Comparison of ENCODE assay signal across 1 cellular context in the genomic region with DNA sequence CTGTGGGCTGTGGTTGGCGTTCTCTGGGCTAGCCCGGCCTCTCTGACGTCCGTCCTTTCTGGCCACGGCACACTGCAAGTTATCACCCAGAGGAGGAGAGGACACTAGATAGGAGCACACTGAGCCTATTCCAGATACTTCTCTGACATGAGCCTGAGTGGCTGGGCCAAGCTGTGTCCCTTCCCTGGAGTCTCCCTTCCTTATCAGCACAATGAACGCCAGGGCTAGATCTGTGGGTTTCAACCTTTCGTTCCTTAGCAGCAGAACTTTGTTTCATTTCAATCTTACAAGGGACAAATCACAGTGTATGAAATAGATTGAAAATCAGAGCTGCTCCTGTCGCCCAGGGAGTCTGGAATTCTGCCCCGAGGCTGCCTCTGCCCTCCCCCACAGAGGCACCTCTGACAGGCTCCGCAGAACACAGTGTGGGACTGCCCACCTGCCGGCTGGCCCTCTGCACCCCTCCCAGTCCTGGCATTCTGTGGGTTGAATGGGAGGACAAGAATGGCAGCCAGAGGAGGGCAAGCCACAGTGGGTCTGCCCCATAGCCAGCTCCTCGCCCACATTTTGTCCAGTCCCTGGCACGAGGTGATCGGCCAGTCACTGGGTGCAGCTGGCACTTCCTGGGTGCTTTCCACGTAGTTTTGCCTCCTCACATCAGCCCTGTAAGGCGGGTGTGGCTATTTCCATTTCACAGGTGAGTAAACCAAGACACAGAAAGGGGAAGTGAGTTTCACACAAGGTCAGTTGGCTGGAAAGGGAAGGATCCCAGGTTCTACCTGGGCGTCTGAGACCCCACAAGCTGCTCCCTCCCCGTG.
A peak's percentile ranks its signal among the peaks of the same experiment; 100 is the strongest.
TF ChIP-seq lines count a peak whose summit lies in the region.

No MANE protein-coding gene starts in this region.

TF ChIP-seq in GM12878, 131 proteins besides CTCF, POLR2A, EP300 and RAD21 (continued from another document and continues in another):
- TF ChIP-seq, protein P1, sequence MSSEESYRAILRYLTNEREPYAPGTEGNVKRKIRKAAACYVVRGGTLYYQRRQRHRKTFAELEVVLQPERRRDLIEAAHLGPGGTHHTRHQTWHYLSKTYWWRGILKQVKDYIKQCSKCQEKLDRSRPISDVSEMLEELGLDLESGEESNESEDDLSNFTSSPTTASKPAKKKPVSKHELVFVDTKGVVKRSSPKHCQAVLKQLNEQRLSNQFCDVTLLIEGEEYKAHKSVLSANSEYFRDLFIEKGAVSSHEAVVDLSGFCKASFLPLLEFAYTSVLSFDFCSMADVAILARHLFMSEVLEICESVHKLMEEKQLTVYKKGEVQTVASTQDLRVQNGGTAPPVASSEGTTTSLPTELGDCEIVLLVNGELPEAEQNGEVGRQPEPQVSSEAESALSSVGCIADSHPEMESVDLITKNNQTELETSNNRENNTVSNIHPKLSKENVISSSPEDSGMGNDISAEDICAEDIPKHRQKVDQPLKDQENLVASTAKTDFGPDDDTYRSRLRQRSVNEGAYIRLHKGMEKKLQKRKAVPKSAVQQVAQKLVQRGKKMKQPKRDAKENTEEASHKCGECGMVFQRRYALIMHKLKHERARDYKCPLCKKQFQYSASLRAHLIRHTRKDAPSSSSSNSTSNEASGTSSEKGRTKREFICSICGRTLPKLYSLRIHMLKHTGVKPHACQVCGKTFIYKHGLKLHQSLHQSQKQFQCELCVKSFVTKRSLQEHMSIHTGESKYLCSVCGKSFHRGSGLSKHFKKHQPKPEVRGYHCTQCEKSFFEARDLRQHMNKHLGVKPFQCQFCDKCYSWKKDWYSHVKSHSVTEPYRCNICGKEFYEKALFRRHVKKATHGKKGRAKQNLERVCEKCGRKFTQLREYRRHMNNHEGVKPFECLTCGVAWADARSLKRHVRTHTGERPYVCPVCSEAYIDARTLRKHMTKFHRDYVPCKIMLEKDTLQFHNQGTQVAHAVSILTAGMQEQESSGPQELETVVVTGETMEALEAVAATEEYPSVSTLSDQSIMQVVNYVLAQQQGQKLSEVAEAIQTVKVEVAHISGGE (CRISPR knock-in tag; IDR thresholded peaks at IDR 0.05), result no peak
- TF ChIP-seq SREBF2 (IDR thresholded peaks at IDR 0.05; ENCODE audit: low read length) (no peak), BCL11A (IDR thresholded peaks at IDR 0.05; ENCODE audit: low read depth, low read length) (no peak), JUND (IDR thresholded peaks at IDR 0.05; ENCODE audit: low read depth, low read length) (no peak), MEF2B (IDR thresholded peaks at IDR 0.05; ENCODE audit: partially characterized antibody, poor library complexity, severe bottlenecking) (no peak), DPF2 (IDR thresholded peaks at IDR 0.05) (no peak), CREM (IDR thresholded peaks at IDR 0.05; ENCODE audit: low read depth) (peak; percentile 51), IRF4 (IDR thresholded peaks at IDR 0.05; ENCODE audit: low read depth, low read length) (0 out of 2 replicates have a peak, but pooled peaks have one; percentile 42), CHD2 (IDR thresholded peaks at IDR 0.05; ENCODE audit: borderline replicate concordance, low read depth, low read length) (0 out of 2 replicates have a peak, but pooled peaks have one; percentile 3), MYB (IDR thresholded peaks at IDR 0.05; ENCODE audit: borderline replicate concordance, low read depth, low read length) (no peak), ZNF24 (IDR thresholded peaks at IDR 0.05) (no peak), CBX5 (IDR thresholded peaks at IDR 0.05; ENCODE audit: low read depth) (no peak), STAT1 (conservative IDR thresholded peaks at IDR 0.05) (no peak), TCF12 (IDR thresholded peaks at IDR 0.05; ENCODE audit: low read depth, low read length) (peak; percentile 37; the same call in 1 of the 2 replicates), EGR1 (IDR thresholded peaks at IDR 0.05; ENCODE audit: borderline replicate concordance in 1 of 2, low read depth in 2 of 2, low read length in 2 of 2) (no peak), RELA (IDR thresholded peaks at IDR 0.05; ENCODE audit: borderline replicate concordance, partially characterized antibody) (peak; percentile 38), ETV6 (conservative IDR thresholded peaks at IDR 0.05 in 1 of 2, IDR thresholded peaks at IDR 0.05 in 1 of 2; ENCODE audit: borderline replicate concordance in 1 of 2, low read depth in 1 of 2) (peak in 1 of 2 experiments; percentile 35; a peak in 1 of 4 replicates), NR2F1 (conservative IDR thresholded peaks at IDR 0.05) (0 out of 2 replicates have a peak, but pooled peaks have one; percentile 28), PAX5 (IDR thresholded peaks at IDR 0.05; ENCODE audit: borderline replicate concordance, low read depth, low read length) (peak; percentile 43), YBX1 (IDR thresholded peaks at IDR 0.05) (no peak), EZH2 (IDR thresholded peaks at IDR 0.05; ENCODE audit: borderline replicate concordance, control insufficient read depth, low read depth, low read length) (no peak), JUNB (IDR thresholded peaks at IDR 0.05) (no peak), CBX3 (IDR thresholded peaks at IDR 0.05; ENCODE audit: borderline replicate concordance, low read depth) (no peak), SIN3A (IDR thresholded peaks at IDR 0.05; ENCODE audit: low read depth, low read length) (no peak), ZNF384 (IDR thresholded peaks at IDR 0.05; ENCODE audit: borderline replicate concordance, low read depth, low read length) (no peak), TCF3 (IDR thresholded peaks at IDR 0.05; ENCODE audit: borderline replicate concordance, insufficient read depth, low read depth, low read length) (peak; percentile 78), RAD51 (IDR thresholded peaks at IDR 0.05) (no peak), CHD4 (IDR thresholded peaks at IDR 0.05) (no peak)
- TF ChIP-seq, protein P2, sequence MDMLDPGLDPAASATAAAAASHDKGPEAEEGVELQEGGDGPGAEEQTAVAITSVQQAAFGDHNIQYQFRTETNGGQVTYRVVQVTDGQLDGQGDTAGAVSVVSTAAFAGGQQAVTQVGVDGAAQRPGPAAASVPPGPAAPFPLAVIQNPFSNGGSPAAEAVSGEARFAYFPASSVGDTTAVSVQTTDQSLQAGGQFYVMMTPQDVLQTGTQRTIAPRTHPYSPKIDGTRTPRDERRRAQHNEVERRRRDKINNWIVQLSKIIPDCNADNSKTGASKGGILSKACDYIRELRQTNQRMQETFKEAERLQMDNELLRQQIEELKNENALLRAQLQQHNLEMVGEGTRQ (IDR thresholded peaks at IDR 0.05; ENCODE audit: borderline replicate concordance, low read depth, low read length), result no peak
- TF ChIP-seq, protein P3, sequence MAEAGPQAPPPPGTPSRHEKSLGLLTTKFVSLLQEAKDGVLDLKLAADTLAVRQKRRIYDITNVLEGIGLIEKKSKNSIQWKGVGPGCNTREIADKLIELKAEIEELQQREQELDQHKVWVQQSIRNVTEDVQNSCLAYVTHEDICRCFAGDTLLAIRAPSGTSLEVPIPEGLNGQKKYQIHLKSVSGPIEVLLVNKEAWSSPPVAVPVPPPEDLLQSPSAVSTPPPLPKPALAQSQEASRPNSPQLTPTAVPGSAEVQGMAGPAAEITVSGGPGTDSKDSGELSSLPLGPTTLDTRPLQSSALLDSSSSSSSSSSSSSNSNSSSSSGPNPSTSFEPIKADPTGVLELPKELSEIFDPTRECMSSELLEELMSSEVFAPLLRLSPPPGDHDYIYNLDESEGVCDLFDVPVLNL (IDR thresholded peaks at IDR 0.05; ENCODE audit: low read depth, low read length), result no peak
- TF ChIP-seq, protein P4, sequence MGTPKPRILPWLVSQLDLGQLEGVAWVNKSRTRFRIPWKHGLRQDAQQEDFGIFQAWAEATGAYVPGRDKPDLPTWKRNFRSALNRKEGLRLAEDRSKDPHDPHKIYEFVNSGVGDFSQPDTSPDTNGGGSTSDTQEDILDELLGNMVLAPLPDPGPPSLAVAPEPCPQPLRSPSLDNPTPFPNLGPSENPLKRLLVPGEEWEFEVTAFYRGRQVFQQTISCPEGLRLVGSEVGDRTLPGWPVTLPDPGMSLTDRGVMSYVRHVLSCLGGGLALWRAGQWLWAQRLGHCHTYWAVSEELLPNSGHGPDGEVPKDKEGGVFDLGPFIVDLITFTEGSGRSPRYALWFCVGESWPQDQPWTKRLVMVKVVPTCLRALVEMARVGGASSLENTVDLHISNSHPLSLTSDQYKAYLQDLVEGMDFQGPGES (IDR thresholded peaks at IDR 0.05), result no peak
- TF ChIP-seq, protein P5, sequence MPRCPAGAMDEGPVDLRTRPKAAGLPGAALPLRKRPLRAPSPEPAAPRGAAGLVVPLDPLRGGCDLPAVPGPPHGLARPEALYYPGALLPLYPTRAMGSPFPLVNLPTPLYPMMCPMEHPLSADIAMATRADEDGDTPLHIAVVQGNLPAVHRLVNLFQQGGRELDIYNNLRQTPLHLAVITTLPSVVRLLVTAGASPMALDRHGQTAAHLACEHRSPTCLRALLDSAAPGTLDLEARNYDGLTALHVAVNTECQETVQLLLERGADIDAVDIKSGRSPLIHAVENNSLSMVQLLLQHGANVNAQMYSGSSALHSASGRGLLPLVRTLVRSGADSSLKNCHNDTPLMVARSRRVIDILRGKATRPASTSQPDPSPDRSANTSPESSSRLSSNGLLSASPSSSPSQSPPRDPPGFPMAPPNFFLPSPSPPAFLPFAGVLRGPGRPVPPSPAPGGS (IDR thresholded peaks at IDR 0.05; ENCODE audit: borderline replicate concordance, insufficient read depth, low read depth, low read length, poor library complexity, severe bottlenecking), result peak; percentile 10
- TF ChIP-seq, protein P6, sequence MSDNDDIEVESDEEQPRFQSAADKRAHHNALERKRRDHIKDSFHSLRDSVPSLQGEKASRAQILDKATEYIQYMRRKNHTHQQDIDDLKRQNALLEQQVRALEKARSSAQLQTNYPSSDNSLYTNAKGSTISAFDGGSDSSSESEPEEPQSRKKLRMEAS (IDR thresholded peaks at IDR 0.05; ENCODE audit: low read depth, low read length), result no peak
- TF ChIP-seq, protein P7, sequence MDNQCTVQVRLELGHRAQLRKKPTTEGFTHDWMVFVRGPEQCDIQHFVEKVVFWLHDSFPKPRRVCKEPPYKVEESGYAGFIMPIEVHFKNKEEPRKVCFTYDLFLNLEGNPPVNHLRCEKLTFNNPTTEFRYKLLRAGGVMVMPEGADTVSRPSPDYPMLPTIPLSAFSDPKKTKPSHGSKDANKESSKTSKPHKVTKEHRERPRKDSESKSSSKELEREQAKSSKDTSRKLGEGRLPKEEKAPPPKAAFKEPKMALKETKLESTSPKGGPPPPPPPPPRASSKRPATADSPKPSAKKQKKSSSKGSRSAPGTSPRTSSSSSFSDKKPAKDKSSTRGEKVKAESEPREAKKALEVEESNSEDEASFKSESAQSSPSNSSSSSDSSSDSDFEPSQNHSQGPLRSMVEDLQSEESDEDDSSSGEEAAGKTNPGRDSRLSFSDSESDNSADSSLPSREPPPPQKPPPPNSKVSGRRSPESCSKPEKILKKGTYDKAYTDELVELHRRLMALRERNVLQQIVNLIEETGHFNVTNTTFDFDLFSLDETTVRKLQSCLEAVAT (IDR thresholded peaks at IDR 0.05), result no peak
- TF ChIP-seq, protein P8, sequence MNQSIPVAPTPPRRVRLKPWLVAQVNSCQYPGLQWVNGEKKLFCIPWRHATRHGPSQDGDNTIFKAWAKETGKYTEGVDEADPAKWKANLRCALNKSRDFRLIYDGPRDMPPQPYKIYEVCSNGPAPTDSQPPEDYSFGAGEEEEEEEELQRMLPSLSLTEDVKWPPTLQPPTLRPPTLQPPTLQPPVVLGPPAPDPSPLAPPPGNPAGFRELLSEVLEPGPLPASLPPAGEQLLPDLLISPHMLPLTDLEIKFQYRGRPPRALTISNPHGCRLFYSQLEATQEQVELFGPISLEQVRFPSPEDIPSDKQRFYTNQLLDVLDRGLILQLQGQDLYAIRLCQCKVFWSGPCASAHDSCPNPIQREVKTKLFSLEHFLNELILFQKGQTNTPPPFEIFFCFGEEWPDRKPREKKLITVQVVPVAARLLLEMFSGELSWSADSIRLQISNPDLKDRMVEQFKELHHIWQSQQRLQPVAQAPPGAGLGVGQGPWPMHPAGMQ (IDR thresholded peaks at IDR 0.05; ENCODE audit: borderline replicate concordance), result no peak
- TF ChIP-seq, protein P9, sequence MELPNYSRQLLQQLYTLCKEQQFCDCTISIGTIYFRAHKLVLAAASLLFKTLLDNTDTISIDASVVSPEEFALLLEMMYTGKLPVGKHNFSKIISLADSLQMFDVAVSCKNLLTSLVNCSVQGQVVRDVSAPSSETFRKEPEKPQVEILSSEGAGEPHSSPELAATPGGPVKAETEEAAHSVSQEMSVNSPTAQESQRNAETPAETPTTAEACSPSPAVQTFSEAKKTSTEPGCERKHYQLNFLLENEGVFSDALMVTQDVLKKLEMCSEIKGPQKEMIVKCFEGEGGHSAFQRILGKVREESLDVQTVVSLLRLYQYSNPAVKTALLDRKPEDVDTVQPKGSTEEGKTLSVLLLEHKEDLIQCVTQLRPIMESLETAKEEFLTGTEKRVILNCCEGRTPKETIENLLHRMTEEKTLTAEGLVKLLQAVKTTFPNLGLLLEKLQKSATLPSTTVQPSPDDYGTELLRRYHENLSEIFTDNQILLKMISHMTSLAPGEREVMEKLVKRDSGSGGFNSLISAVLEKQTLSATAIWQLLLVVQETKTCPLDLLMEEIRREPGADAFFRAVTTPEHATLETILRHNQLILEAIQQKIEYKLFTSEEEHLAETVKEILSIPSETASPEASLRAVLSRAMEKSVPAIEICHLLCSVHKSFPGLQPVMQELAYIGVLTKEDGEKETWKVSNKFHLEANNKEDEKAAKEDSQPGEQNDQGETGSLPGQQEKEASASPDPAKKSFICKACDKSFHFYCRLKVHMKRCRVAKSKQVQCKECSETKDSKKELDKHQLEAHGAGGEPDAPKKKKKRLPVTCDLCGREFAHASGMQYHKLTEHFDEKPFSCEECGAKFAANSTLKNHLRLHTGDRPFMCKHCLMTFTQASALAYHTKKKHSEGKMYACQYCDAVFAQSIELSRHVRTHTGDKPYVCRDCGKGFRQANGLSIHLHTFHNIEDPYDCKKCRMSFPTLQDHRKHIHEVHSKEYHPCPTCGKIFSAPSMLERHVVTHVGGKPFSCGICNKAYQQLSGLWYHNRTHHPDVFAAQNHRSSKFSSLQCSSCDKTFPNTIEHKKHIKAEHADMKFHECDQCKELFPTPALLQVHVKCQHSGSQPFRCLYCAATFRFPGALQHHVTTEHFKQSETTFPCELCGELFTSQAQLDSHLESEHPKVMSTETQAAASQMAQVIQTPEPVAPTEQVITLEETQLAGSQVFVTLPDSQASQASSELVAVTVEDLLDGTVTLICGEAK (IDR thresholded peaks at IDR 0.05; ENCODE audit: borderline replicate concordance), result no peak
- TF ChIP-seq, protein P10, sequence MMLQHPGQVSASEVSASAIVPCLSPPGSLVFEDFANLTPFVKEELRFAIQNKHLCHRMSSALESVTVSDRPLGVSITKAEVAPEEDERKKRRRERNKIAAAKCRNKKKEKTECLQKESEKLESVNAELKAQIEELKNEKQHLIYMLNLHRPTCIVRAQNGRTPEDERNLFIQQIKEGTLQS (IDR thresholded peaks at IDR 0.05; ENCODE audit: borderline replicate concordance, extremely low read depth, low read depth, low read length), result no peak
